Comparison of ENCODE assay signal across 12 cellular contexts in genomic region chr16:72840591-72841381, GRCh38.
DNase-seq lines count a peak whose midpoint lies in the region; ATAC-seq and FAIRE-seq lines count a peak whose summit lies in the region.
"Had no signal": no experiment of that assay in that cellular context is flagged by ENCODE, and none has a peak within 500 bp of the region (broad histone marks: within the 10 kb centered on the region; RNA-seq: fewer than 3 reads in every experiment).

No MANE protein-coding gene starts in this region.

- ATAC-seq in GM18511 (IDR thresholded peaks at IDR 0.05; ENCODE audit: unreplicated experiment) (peak; percentile 51), HG02938 (IDR thresholded peaks at IDR 0.05; ENCODE audit: unreplicated experiment) (no peak)

- H3K4me3 ChIP-seq in skeletal muscle satellite cell (ENCODE audit: low read length), result peak overlapping the region; percentile 14
- H3K4me3 ChIP-seq: cardiac muscle cell, lung had no signal

- POLR2A ChIA-PET in activated CD4-positive, alpha-beta memory T cell treated with anti-CD3 and anti-CD28 coated beads for 36 hours (lab: Charles Lee), result no interaction called here

- H3K27me3 Mint-ChIP-seq in activated CD4-positive, alpha-beta memory T cell treated with anti-CD3 and anti-CD28 coated beads for 36 hours, result peaks cover 4% of the 10 kb centered on the region

- no peaks in the 10 kb centered on the region for H3K9me3 ChIP-seq in skeletal muscle satellite cell (replicated peaks; ENCODE audit: low read length)

- peak overlapping the region; percentile 21 for H3K9ac ChIP-seq in skeletal muscle satellite cell (ENCODE audit: low read depth, low read length)

- intact Hi-C loops in activated CD4-positive, alpha-beta memory T cell treated with anti-CD3 and anti-CD28 coated beads for 36 hours (cut with micrococcal nuclease), result no loop called here

- H3K9me3 Mint-ChIP-seq in activated CD4-positive, alpha-beta memory T cell treated with anti-CD3 and anti-CD28 coated beads for 36 hours, result no peaks in the 10 kb centered on the region
- H3K9me3 Mint-ChIP-seq: activated naive CD8-positive, alpha-beta T cell treated with anti-CD3 and anti-CD28 coated beads, Interleukin-2, amount 10 ng/mL, durations not matched to agents 7 days and 5 days had no signal

- H3K4me2 ChIP-seq in skeletal muscle satellite cell (ENCODE audit: low read length), result peak overlapping the region; percentile 45

- no peak for FAIRE-seq in HTR-8/SVneo (lab: Jason Lieb, UNC)
- FAIRE-seq: D721Med had no signal

- CTCF ChIA-PET in activated CD4-positive, alpha-beta memory T cell treated with anti-CD3 and anti-CD28 coated beads for 36 hours (lab: Charles Lee), result interaction anchor here (1.9 kb wide), 1 partner anchor 8 kb away, joined by 9 read pairs; no protein-coding TSS in a partner anchor

- H3K4me1 ChIP-seq in skeletal muscle satellite cell (ENCODE audit: control insufficient read depth, insufficient read depth, low read length), result peaks cover 39% of the 10 kb centered on the region

- no peaks in the 10 kb centered on the region for H3K27me3 ChIP-seq in skeletal muscle satellite cell (ENCODE audit: control insufficient read depth, insufficient read depth, low read length)
- H3K27me3 ChIP-seq: cardiac muscle cell had no signal

- no peak overlapping the region for H3K27ac Mint-ChIP-seq in activated CD4-positive, alpha-beta memory T cell treated with anti-CD3 and anti-CD28 coated beads for 36 hours
- H3K27ac Mint-ChIP-seq: activated naive CD8-positive, alpha-beta T cell treated with anti-CD3 and anti-CD28 coated beads, Interleukin-2, amount 10 ng/mL, durations not matched to agents 7 days and 5 days had no signal

- DNase-seq in NCI-H526 (lab: John Stamatoyannopoulos, UW) (peak; percentile 20 to 55), fibroblast of peridontal ligament (ENCODE audit: extremely low read depth) (peak; percentile 39), HTR-8/SVneo (ENCODE audit: insufficient read length, low spot score) (no peak), NCI-H2081 (lab: John Stamatoyannopoulos, UW) (no peak)
- no peak for DNase-seq in activated CD4-positive, alpha-beta memory T cell treated with anti-CD3 and anti-CD28 coated beads for 36 hours
- DNase-seq: activated naive CD8-positive, alpha-beta T cell treated with anti-CD3 and anti-CD28 coated beads, Interleukin-2, amount 10 ng/mL, durations not matched to agents 7 days and 5 days had no signal

- H3K4me3 Mint-ChIP-seq in activated CD4-positive, alpha-beta memory T cell treated with anti-CD3 and anti-CD28 coated beads for 36 hours, result no peak overlapping the region
- H3K4me3 Mint-ChIP-seq: activated naive CD8-positive, alpha-beta T cell treated with anti-CD3 and anti-CD28 coated beads, Interleukin-2, amount 10 ng/mL, durations not matched to agents 7 days and 5 days had no signal

- H3K36me3 Mint-ChIP-seq in activated CD4-positive, alpha-beta memory T cell treated with anti-CD3 and anti-CD28 coated beads for 36 hours, result no peaks in the 10 kb centered on the region
- H3K36me3 Mint-ChIP-seq: activated naive CD8-positive, alpha-beta T cell treated with anti-CD3 and anti-CD28 coated beads, Interleukin-2, amount 10 ng/mL, durations not matched to agents 7 days and 5 days had no signal

- H3K36me3 ChIP-seq in skeletal muscle satellite cell (ENCODE audit: insufficient read depth, low read length), result no peaks in the 10 kb centered on the region
- H3K36me3 ChIP-seq: cardiac muscle cell had no signal

- H3K4me1 Mint-ChIP-seq in activated CD4-positive, alpha-beta memory T cell treated with anti-CD3 and anti-CD28 coated beads for 36 hours (ENCODE audit: low read depth), result no peaks in the 10 kb centered on the region

Comparison
In these comparisons a context has a peak if more than half of its experiments do, and no peak if none do; other contexts are left out.
1. DNase-seq: peak in NCI-H526 (2 of 2) and fibroblast of peridontal ligament (single experiment); none in HTR-8/SVneo (single experiment), activated CD4-positive, alpha-beta memory T cell treated with anti-CD3 and anti-CD28 coated beads for 36 hours (single experiment) and NCI-H2081 (0 of 2).